In genomic region chr6:43074847-43075741, GRCh38 we compare ENCODE assay signal across 9 cellular contexts. TPM values are rescaled to one million over a fixed set of nuclear protein-coding genes. Genes with fewer than 3 reads are reported as not detected.
DNase-seq lines count a peak whose midpoint lies in the region; ATAC-seq lines count a peak whose summit lies in the region.
"Had no signal": no experiment of that assay in that cellular context is flagged by ENCODE, and none has a peak within 500 bp of the region (broad histone marks: within the 10 kb centered on the region; RNA-seq: fewer than 3 reads in every experiment).

No MANE protein-coding gene starts in this region.

- peak overlapping the region; percentile 78 for H3K4me3 ChIP-seq in SK-N-MC

- no peaks in the 10 kb centered on the region for H3K9me3 ChIP-seq in SK-N-MC (ENCODE audit: low read depth, low read length)

- ATAC-seq in left lobe of liver (peak; percentile 20), HG03039 (IDR thresholded peaks at IDR 0.05; ENCODE audit: unreplicated experiment) (no peak)

- peak; percentile 55 for DNase-seq in AG08396 (ENCODE audit: low spot score)
- DNase-seq in SK-N-MC (ENCODE audit: low read depth, low spot score): no peak
- no peak for DNase-seq in left lobe of liver (ENCODE audit: low spot score)
- DNase-seq in NCI-H774 (lab: John Stamatoyannopoulos, UW): no peak
- DNase-seq in activated CD4-positive, CD25-positive, alpha-beta regulatory T cell treated with anti-CD3 and anti-CD28 coated beads, Interleukin-2, amount 50 U/mL, for 72 hours: no peak
- DNase-seq: dermis blood vessel endothelial cell; RPMI8226; stimulated activated CD4-positive, alpha-beta T cell treated with anti-CD3 and anti-CD28 coated beads, Interleukin-1b, Interleukin-23, amount 100 ng/mL, for 48 hours had no signal

- H3K9ac ChIP-seq in SK-N-MC (ENCODE audit: insufficient read length): peak overlapping the region; percentile 49

- H3K36me3 ChIP-seq in SK-N-MC (ENCODE audit: insufficient read depth, low read length): no peaks in the 10 kb centered on the region

- peak overlapping the region; percentile 78 for H3K27ac ChIP-seq in SK-N-MC

RNA-seq across cellular contexts. Expression of gene PTK7, which starts 1.0 kb away (rescaled TPM):
- 1.3 TPM for total RNA-seq in left lobe of liver

RNA-seq across cellular contexts. Expression of gene KLC4, which starts 15.7 kb away (rescaled TPM):
- 141 TPM for total RNA-seq in left lobe of liver

RNA-seq across cellular contexts. Expression of gene MRPL2, which starts 15.9 kb away (rescaled TPM):
- total RNA-seq in left lobe of liver: 71.8 TPM

RNA-seq across cellular contexts. Expression of gene CUL7, which starts 21.4 kb away (rescaled TPM):
- total RNA-seq in left lobe of liver: 8.5 TPM

RNA-seq across cellular contexts. Expression of gene RRP36, which starts 53.7 kb away (rescaled TPM):
- 21.7 TPM for total RNA-seq in left lobe of liver
